8 cellular contexts compared by ENCODE assay signal in genomic region chr1:77759090-77760028, GRCh38. TPM values are rescaled to one million over a fixed set of nuclear protein-coding genes. Genes with fewer than 3 reads are reported as not detected.
DNase-seq lines count a peak whose midpoint lies in the region; ATAC-seq and TF ChIP-seq lines count a peak whose summit lies in the region.

TSS of gene USP33 (minus strand) at chr1:77759852. CDS start at chr1:77741697, 18,155 bp downstream.

- CTCF ChIA-PET in activated CD4-positive, alpha-beta T cell treated with anti-CD3 and anti-CD28 coated beads for 36 hours (lab: Charles Lee), result interaction anchor here (0.6 to 1.0 kb wide), 2 partner anchors 221 to 245 kb away, joined by 3 read pairs; partner anchors contain the start of gene DNAJB4

- TF ChIP-seq CTCF in choroid plexus epithelial cell (conservative IDR thresholded peaks at IDR 0.05; ENCODE audit: low read depth, low read length), result no peak

- H3K27me3 ChIP-seq in layer of hippocampus (ENCODE audit: control insufficient read depth, insufficient read depth, low read length), result no peaks in the 10 kb centered on the region

- peak within 1 kb of the TSS; percentile 89 for H3K4me3 Mint-ChIP-seq in activated CD4-positive, alpha-beta T cell treated with anti-CD3 and anti-CD28 coated beads for 36 hours

- peak within 1 kb of the TSS; percentile 92 for H3K27ac Mint-ChIP-seq in activated CD4-positive, alpha-beta T cell treated with anti-CD3 and anti-CD28 coated beads for 36 hours

- H3K27me3 Mint-ChIP-seq in activated CD4-positive, alpha-beta T cell treated with anti-CD3 and anti-CD28 coated beads for 36 hours, result no peaks in the 10 kb centered on the region

- H3K36me3 Mint-ChIP-seq in activated CD4-positive, alpha-beta T cell treated with anti-CD3 and anti-CD28 coated beads for 36 hours (ENCODE audit: low read depth), result no peaks in the 10 kb centered on the region

- POLR2A ChIA-PET in activated CD4-positive, alpha-beta T cell treated with anti-CD3 and anti-CD28 coated beads for 36 hours (lab: Charles Lee), result interaction anchor here (0.9 kb wide), 1 partner anchor 9 kb away, joined by 3 read pairs; no protein-coding TSS in a partner anchor

- peak within 1 kb of the TSS; percentile 68 for H3K4me3 ChIP-seq in choroid plexus epithelial cell (ENCODE audit: low read depth, low read length)

- ATAC-seq in GM19023 (IDR thresholded peaks at IDR 0.05; ENCODE audit: unreplicated experiment), result peak; percentile 95
- peak; percentile 97 for ATAC-seq in HG03196 (IDR thresholded peaks at IDR 0.05; ENCODE audit: unreplicated experiment)
- ATAC-seq in activated CD4-positive, alpha-beta T cell treated with anti-CD3 and anti-CD28 coated beads for 36 hours, result peak; percentile 98

- H3K9me3 Mint-ChIP-seq in activated CD4-positive, alpha-beta T cell treated with anti-CD3 and anti-CD28 coated beads for 36 hours (ENCODE audit: low read depth), result no peaks in the 10 kb centered on the region

- intact Hi-C loops in activated CD4-positive, alpha-beta T cell treated with anti-CD3 and anti-CD28 coated beads for 36 hours (cut with DNase I, micrococcal nuclease), result loop anchor here (1.0 to 10.0 kb wide), 6 partner anchors 20 to 545 kb away; partner anchors contain the start of genes MIGA1 (in 2 of the 2), FUBP1 (in 1 of the 2), PIGK (in 1 of the 2) and ZZZ3 (in 1 of the 2)

- peaks cover 41% of the 10 kb centered on the region for H3K4me1 Mint-ChIP-seq in activated CD4-positive, alpha-beta T cell treated with anti-CD3 and anti-CD28 coated beads for 36 hours

- peak; percentile 95 for DNase-seq in AG20443 (ENCODE audit: low spot score)
- DNase-seq in NCI-H460 (ENCODE audit: extremely low read depth, low read depth), result peak; percentile 72
- DNase-seq in activated CD4-positive, alpha-beta T cell treated with anti-CD3 and anti-CD28 coated beads for 36 hours, result peak; percentile 95
- DNase-seq in choroid plexus epithelial cell (ENCODE audit: low read depth), result peak; percentile 73
- DNase-seq in stimulated activated CD4-positive, alpha-beta T cell treated with anti-CD3 and anti-CD28 coated beads, Interleukin-1b, Interleukin-23, amount 100 ng/mL, for 48 hours, result peak; percentile 87

- H3K27ac ChIP-seq in layer of hippocampus (ENCODE audit: low read depth, low read length), result peak within 1 kb of the TSS; percentile 76

RNA-seq across cellular contexts. Expression of gene USP33, which starts in this region (rescaled TPM):
- 38.8 and 50.2 TPM in 2 replicates for total RNA-seq in NCI-H460 (2014; rRNA removed; shearing (Covaris generic))
- polyA plus RNA-seq in NCI-H460 (2014; cell fraction: nucleus; rRNA removed), result 51.0 and 164 TPM in 2 replicates
- 10 to 100 TPM; 36.3 to 36.8 TPM for total RNA-seq in activated CD4-positive, alpha-beta T cell treated with anti-CD3 and anti-CD28 coated beads for 36 hours

Comparison
In these comparisons a context has a peak if more than half of its experiments do, and no peak if none do; other contexts are left out.
1. Peak in every context shown above with its lines: DNase-seq, ATAC-seq, H3K4me3 ChIP-seq and H3K27ac ChIP-seq.